ENCODE assay signal across 2 cellular contexts in the genomic region with DNA sequence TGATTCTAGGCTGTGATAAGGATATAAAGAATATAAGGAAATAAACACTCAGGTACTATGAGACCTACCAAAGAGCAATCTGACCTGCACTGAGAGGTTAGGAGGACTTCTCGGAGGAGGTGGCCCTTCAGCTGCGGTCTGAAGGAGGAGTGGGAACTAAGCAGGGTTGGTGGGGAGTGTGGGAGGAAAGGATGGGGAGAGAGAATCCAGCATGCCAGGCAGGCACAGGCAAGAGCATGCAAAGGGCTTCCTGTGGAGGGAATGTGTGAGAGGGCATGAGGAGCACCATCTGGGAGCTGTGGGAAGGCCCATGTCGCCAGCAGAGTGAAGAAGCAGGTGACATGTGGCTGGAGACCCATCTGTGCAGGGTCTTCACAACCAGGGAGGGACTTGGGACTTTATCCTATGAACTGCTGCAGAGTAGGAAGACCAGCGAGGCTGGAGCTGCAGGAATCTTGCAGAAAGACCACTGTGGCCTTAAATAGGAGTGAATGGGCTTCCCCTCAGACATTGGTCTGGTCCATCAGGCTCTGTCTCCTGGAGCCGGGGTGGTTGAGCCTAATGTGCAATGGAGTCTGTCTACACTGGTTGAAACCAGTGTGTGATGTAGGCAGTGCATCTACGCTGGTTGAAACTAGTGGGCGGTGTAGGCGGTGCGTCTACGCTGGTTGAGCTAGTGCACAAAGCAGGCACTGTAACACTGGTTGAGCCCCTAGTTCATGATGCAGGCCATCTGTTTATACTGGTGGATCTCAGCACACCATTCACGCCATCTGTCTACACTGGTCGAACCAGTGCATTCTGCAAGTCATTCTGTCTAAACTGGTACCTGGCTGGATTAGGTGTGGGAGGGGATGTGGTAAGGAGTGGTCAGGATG.
TF ChIP-seq lines count a peak whose summit lies in the region.

No MANE protein-coding gene starts in this region.

TF ChIP-seq in H1, 55 proteins besides CTCF, POLR2A, EP300 and RAD21:
- TF ChIP-seq CREB1 (IDR thresholded peaks at IDR 0.05) (no peak), SIN3A (conservative IDR thresholded peaks at IDR 0.05 in 1 of 2, IDR thresholded peaks at IDR 0.05 in 1 of 2; ENCODE audit: low read depth in 1 of 2, low read length in 2 of 2) (no peak), CEBPB (IDR thresholded peaks at IDR 0.05; ENCODE audit: low read depth, low read length) (no peak), CBX5 (IDR thresholded peaks at IDR 0.05; ENCODE audit: low read depth, low read length) (no peak), BACH1 (IDR thresholded peaks at IDR 0.05; ENCODE audit: low read length) (no peak), BRCA1 (IDR thresholded peaks at IDR 0.05; ENCODE audit: low read depth, low read length) (no peak)

TF ChIP-seq in SK-N-SH treated with all-trans-retinoic acid at 6 μM for 48 hours, 23 proteins besides CTCF, POLR2A, EP300 and RAD21:
- TF ChIP-seq ISL1 (CRISPR knock-in tag; IDR thresholded peaks at IDR 0.05) = no peak
- no peak for TF ChIP-seq RARB (CRISPR knock-in tag; IDR thresholded peaks at IDR 0.05)
- no peak for TF ChIP-seq TCF4 (CRISPR knock-in tag; IDR thresholded peaks at IDR 0.05; ENCODE audit: borderline replicate concordance)
- TF ChIP-seq ZNF8 (CRISPR knock-in tag; IDR thresholded peaks at IDR 0.05) = no peak
